Comparison of ENCODE assay signal across 8 cellular contexts in the genomic region with DNA sequence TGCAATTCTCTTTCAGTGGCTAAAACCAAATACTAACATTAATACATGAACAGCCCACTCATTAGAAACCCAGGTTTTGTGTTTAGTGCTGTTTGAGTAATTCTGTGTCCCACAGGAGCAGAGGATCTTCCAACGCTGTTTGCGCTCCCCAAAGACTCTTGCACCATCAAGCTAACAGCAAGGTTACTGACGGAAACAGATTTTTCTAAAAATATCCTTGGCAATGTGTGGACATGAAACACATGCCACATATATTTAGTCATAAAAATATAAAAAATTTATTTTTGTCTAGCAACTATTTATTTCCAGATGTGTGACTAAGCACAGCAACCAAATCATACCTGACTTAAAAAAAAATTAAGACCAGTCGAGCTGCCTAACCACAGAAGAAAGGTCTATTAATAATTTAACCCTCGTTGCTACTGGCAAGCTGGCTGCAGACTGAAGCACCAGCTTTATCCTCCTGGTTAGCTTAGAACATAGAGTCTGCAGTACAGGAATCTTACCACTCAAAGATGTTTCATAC.
A peak's percentile ranks its signal among the peaks of the same experiment; 100 is the strongest.
DNase-seq lines count a peak whose midpoint lies in the region; ATAC-seq lines count a peak whose summit lies in the region.

No MANE protein-coding gene starts in this region.

- H3K9me3 Mint-ChIP-seq in activated T-cell treated with anti-CD3 and anti-CD28 coated beads, Interleukin-2, amount 50 U/mL, for 72 hours = no peaks in the 10 kb centered on the region

- no peaks in the 10 kb centered on the region for H3K27me3 Mint-ChIP-seq in activated T-cell treated with anti-CD3 and anti-CD28 coated beads, Interleukin-2, amount 50 U/mL, for 72 hours (ENCODE audit: low read depth)

- H3K9me3 ChIP-seq in MG63 = no peaks in the 10 kb centered on the region; the same call in 1 of the 2 replicates

- DNase-seq in ELR (ENCODE audit: low read depth) (peak; percentile 27), glomerular visceral epithelial cell (ENCODE audit: extremely low spot score) (peak; percentile 86), NCI-H526 treated with DMSO at 0.1 percent for 48 hours (lab: John Stamatoyannopoulos, UW) (no peak), SK-N-DZ (ENCODE audit: low spot score) (no peak), MG63 (no peak)
- no peak for DNase-seq in activated T-cell treated with anti-CD3 and anti-CD28 coated beads, Interleukin-2, amount 50 U/mL, for 72 hours

- no peak overlapping the region for H3K27ac Mint-ChIP-seq in activated T-cell treated with anti-CD3 and anti-CD28 coated beads, Interleukin-2, amount 50 U/mL, for 72 hours

- H3K27me3 ChIP-seq in MG63 = no peaks in the 10 kb centered on the region

- H3K4me1 Mint-ChIP-seq in activated T-cell treated with anti-CD3 and anti-CD28 coated beads, Interleukin-2, amount 50 U/mL, for 72 hours (ENCODE audit: low read depth) = no peaks in the 10 kb centered on the region

- no peak overlapping the region for H3K4me3 Mint-ChIP-seq in activated T-cell treated with anti-CD3 and anti-CD28 coated beads, Interleukin-2, amount 50 U/mL, for 72 hours

- H3K4me3 ChIP-seq in MG63 = no peak overlapping the region

- H3K36me3 ChIP-seq in MG63 = no peaks in the 10 kb centered on the region

- H3K36me3 Mint-ChIP-seq in activated T-cell treated with anti-CD3 and anti-CD28 coated beads, Interleukin-2, amount 50 U/mL, for 72 hours (ENCODE audit: insufficient read depth in 2 of 2) = no peaks in the 10 kb centered on the region

- ATAC-seq in GM21526 (IDR thresholded peaks at IDR 0.05; ENCODE audit: low FRiP score, unreplicated experiment) = peak; percentile 57
- ATAC-seq in HG03565 (IDR thresholded peaks at IDR 0.05; ENCODE audit: unreplicated experiment) = peak; percentile 50
- ATAC-seq in activated T-cell treated with anti-CD3 and anti-CD28 coated beads, Interleukin-2, amount 50 U/mL, for 72 hours (replicated peaks in 1 of 2) = no peak

Comparison
In these comparisons a context has a peak if more than half of its experiments do, and no peak if none do; other contexts are left out.
1. DNase-seq: peak in ELR (single experiment) and glomerular visceral epithelial cell (single experiment); none in NCI-H526 treated with DMSO at 0.1 percent for 48 hours (single experiment), activated T-cell treated with anti-CD3 and anti-CD28 coated beads, Interleukin-2, amount 50 U/mL, for 72 hours (0 of 2), SK-N-DZ (single experiment) and MG63 (single experiment).
2. ATAC-seq: peak in GM21526 (single experiment) and HG03565 (single experiment); none in activated T-cell treated with anti-CD3 and anti-CD28 coated beads, Interleukin-2, amount 50 U/mL, for 72 hours (0 of 2).